Comparison of ENCODE assay signal across 1 cellular context in genomic region chr6:105482227-105482839, GRCh38.
TF ChIP-seq lines count a peak whose summit lies in the region.

No MANE protein-coding gene starts in this region.

TF ChIP-seq in GM12878, 131 proteins besides CTCF, POLR2A, EP300 and RAD21 (continued from another document):
- TF ChIP-seq HSF1 (IDR thresholded peaks at IDR 0.05; ENCODE audit: low read depth, low read length) (no peak), ZNF217 (IDR thresholded peaks at IDR 0.05) (no peak), HDAC2 (IDR thresholded peaks at IDR 0.05) (no peak), POLR2AphosphoS2 (IDR thresholded peaks at IDR 0.05; ENCODE audit: low read depth, low read length) (no peak), MEF2B (IDR thresholded peaks at IDR 0.05; ENCODE audit: partially characterized antibody, poor library complexity, severe bottlenecking) (peak; percentile 10), FOXM1 (IDR thresholded peaks at IDR 0.05; ENCODE audit: low read depth, low read length) (peak; percentile 64; the same call in 1 of the 2 replicates), PML (IDR thresholded peaks at IDR 0.05; ENCODE audit: low read length) (no peak), MTA2 (IDR thresholded peaks at IDR 0.05; ENCODE audit: low read depth) (peak; percentile 51), NBN (IDR thresholded peaks at IDR 0.05) (0 out of 2 replicates have a peak, but pooled peaks have one; percentile 41), ZSCAN29 (IDR thresholded peaks at IDR 0.05) (no peak), PAX5 (IDR thresholded peaks at IDR 0.05; ENCODE audit: borderline replicate concordance, low read depth, low read length) (no peak), YBX1 (IDR thresholded peaks at IDR 0.05) (no peak), KLF5 (IDR thresholded peaks at IDR 0.05; ENCODE audit: partially characterized antibody) (no peak), PKNOX1 (IDR thresholded peaks at IDR 0.05) (no peak), SMAD5 (IDR thresholded peaks at IDR 0.05; ENCODE audit: low read depth) (no peak), TBL1XR1 (IDR thresholded peaks at IDR 0.05; ENCODE audit: low read depth, low read length) (no peak), CBX5 (IDR thresholded peaks at IDR 0.05; ENCODE audit: low read depth) (no peak), NR2F1 (conservative IDR thresholded peaks at IDR 0.05) (0 out of 2 replicates have a peak, but pooled peaks have one; percentile 39), ZBTB40 (IDR thresholded peaks at IDR 0.05; ENCODE audit: borderline replicate concordance) (no peak), ETV6 (conservative IDR thresholded peaks at IDR 0.05 in 1 of 2, IDR thresholded peaks at IDR 0.05 in 1 of 2; ENCODE audit: borderline replicate concordance in 1 of 2, low read depth in 1 of 2) (no peak), NR2C1 (IDR thresholded peaks at IDR 0.05) (no peak), MYC (IDR thresholded peaks at IDR 0.05; ENCODE audit: insufficient read depth, insufficient read length, insufficient replicate concordance, low read length, severe bottlenecking) (no peak), ZNF687 (IDR thresholded peaks at IDR 0.05) (peak; percentile 39; the same call in 1 of the 2 replicates), POU2F2 (IDR thresholded peaks at IDR 0.05; ENCODE audit: borderline replicate concordance, low read depth, low read length) (no peak), NR2C2 (IDR thresholded peaks at IDR 0.05; ENCODE audit: borderline replicate concordance, control insufficient read depth, insufficient read length, low read depth) (no peak), ZNF24 (IDR thresholded peaks at IDR 0.05) (peak; percentile 28; the same call in 1 of the 2 replicates), ZNF384 (IDR thresholded peaks at IDR 0.05; ENCODE audit: borderline replicate concordance, low read depth, low read length) (peak; percentile 49; the same call in 1 of the 2 replicates), CREB1 (IDR thresholded peaks at IDR 0.05; ENCODE audit: low read depth) (no peak), FOS (IDR thresholded peaks at IDR 0.05; ENCODE audit: borderline replicate concordance, extremely low read depth, insufficient read length) (no peak)
